Comparison of ENCODE assay signal across 8 cellular contexts in the genomic region with DNA sequence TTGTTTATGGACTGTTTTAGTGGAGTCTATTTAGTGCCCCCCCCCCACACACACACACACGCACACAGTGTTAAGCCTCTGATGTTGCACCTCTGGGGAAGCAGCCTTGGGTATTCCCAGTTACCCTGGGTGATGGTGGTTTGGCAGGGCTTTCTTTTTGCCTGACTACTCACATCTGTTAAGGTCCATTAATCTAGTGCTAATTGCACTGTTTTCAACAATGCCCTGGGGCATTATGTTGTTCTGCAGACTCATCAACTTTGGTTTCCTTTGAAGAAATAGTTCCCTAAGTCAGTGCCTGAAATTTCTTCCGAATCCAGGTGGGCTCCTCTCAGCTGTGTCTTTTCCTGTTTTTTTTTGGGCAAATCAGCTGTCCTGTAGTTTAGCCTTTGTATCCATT. TPM values are rescaled to one million over a fixed set of nuclear protein-coding genes. Genes with fewer than 3 reads are reported as not detected.
DNase-seq lines count a peak whose midpoint lies in the region; ATAC-seq and TF ChIP-seq lines count a peak whose summit lies in the region.

No MANE protein-coding gene starts in this region.

- H3K27ac Mint-ChIP-seq in HFFc6 (no peak overlapping the region), memory B cell (peak overlapping the region; percentile 70)
- no peak overlapping the region for H3K27ac Mint-ChIP-seq in naive thymus-derived CD4-positive, alpha-beta T cell

- DNase-seq in HFFc6 (peak; percentile 7), NCI-H2171 (lab: John Stamatoyannopoulos, UW) (peak; percentile 49), memory B cell (ENCODE audit: low spot score in 2 of 2) (no peak), cardiac septum (ENCODE audit: low spot score) (no peak), head of caudate nucleus (no peak)
- no peak for DNase-seq in stimulated activated CD4-positive, alpha-beta T cell treated with anti-CD3 and anti-CD28 coated beads, Interleukin-4, amount 100 ng/mL, for 24 hours
- no peak for DNase-seq in naive thymus-derived CD4-positive, alpha-beta T cell

- H3K27me3 ChIP-seq in naive thymus-derived CD4-positive, alpha-beta T cell (ENCODE audit: control insufficient read depth in 2 of 2, insufficient read depth in 2 of 2, low read length in 2 of 2) = no peaks in the 10 kb centered on the region

- CTCF ChIA-PET in naive thymus-derived CD4-positive, alpha-beta T cell (lab: Charles Lee) = no interaction called here

- H3K27me3 Mint-ChIP-seq in HFFc6 (ENCODE audit: insufficient read depth) (no peaks in the 10 kb centered on the region), memory B cell (no peaks in the 10 kb centered on the region)
- H3K27me3 Mint-ChIP-seq in naive thymus-derived CD4-positive, alpha-beta T cell = no peaks in the 10 kb centered on the region

- TF ChIP-seq CTCF in HFFc6 (IDR thresholded peaks at IDR 0.05) = no peak

- peaks cover 0 to 5% (median 0%) of the 10 kb centered on the region in 3 experiments for H3K9me3 ChIP-seq in naive thymus-derived CD4-positive, alpha-beta T cell (ENCODE audit: control insufficient read depth in 2 of 3, low read length in 3 of 3)

- no peak overlapping the region for H3K27ac ChIP-seq in naive thymus-derived CD4-positive, alpha-beta T cell (ENCODE audit: low read depth, low read length)

- H3K36me3 Mint-ChIP-seq in HFFc6 (ENCODE audit: low read depth) (peaks cover 21% of the 10 kb centered on the region), memory B cell (peaks cover 32% of the 10 kb centered on the region)
- H3K36me3 Mint-ChIP-seq in naive thymus-derived CD4-positive, alpha-beta T cell = peaks cover 10 to 53% (median 38%) of the 10 kb centered on the region in 5 donors

- no peak overlapping the region for H3K4me3 ChIP-seq in naive thymus-derived CD4-positive, alpha-beta T cell (ENCODE audit: low read length)

- H3K4me1 ChIP-seq in naive thymus-derived CD4-positive, alpha-beta T cell (ENCODE audit: control insufficient read depth in 2 of 2, insufficient read depth in 2 of 2, low read length in 2 of 2) = no peaks in the 10 kb centered on the region

- POLR2A ChIA-PET in naive thymus-derived CD4-positive, alpha-beta T cell (lab: Charles Lee) = no interaction called here

- H3K9me3 Mint-ChIP-seq in HFFc6 (peaks cover 12% of the 10 kb centered on the region), memory B cell (peaks cover 8% of the 10 kb centered on the region)
- peaks cover 0 to 34% (median 15%) of the 10 kb centered on the region in 11 donors for H3K9me3 Mint-ChIP-seq in naive thymus-derived CD4-positive, alpha-beta T cell

- H3K4me3 Mint-ChIP-seq in HFFc6 (no peak overlapping the region), memory B cell (peak overlapping the region; percentile 43)
- no peak overlapping the region for H3K4me3 Mint-ChIP-seq in naive thymus-derived CD4-positive, alpha-beta T cell

- ATAC-seq in GM18508 (IDR thresholded peaks at IDR 0.05; ENCODE audit: insufficient read depth, unreplicated experiment) (peak; percentile 79), memory B cell (ENCODE audit: low read depth) (peak; percentile 88)
- no peak for ATAC-seq in naive thymus-derived CD4-positive, alpha-beta T cell

- intact Hi-C loops in cardiac septum (cut with DNase I) = no loop called here
- intact Hi-C loops in head of caudate nucleus (cut with DNase I) = no loop called here
- intact Hi-C loops in naive thymus-derived CD4-positive, alpha-beta T cell (cut with micrococcal nuclease) = no loop called here

- H3K36me3 ChIP-seq in naive thymus-derived CD4-positive, alpha-beta T cell (ENCODE audit: control insufficient read depth in 2 of 3, insufficient read depth in 3 of 3, low read length in 3 of 3) = peaks cover 0 to 14% (median 0%) of the 10 kb centered on the region in 3 experiments

- H3K4me1 Mint-ChIP-seq in HFFc6 (ENCODE audit: low read depth) = peaks cover 11% of the 10 kb centered on the region; the same call in 1 of the 2 replicates
- peaks cover 39% of the 10 kb centered on the region for H3K4me1 Mint-ChIP-seq in memory B cell
- peaks cover 4 to 32% (median 11%) of the 10 kb centered on the region in 7 donors for H3K4me1 Mint-ChIP-seq in naive thymus-derived CD4-positive, alpha-beta T cell

RNA-seq across cellular contexts. Expression of a gene that starts 34.7 kb away (rescaled TPM):
- 10 to 100 TPM in 4 of 6 experiments, 1 to 10 TPM in 2; 9.5 to 13.6 (median 12.3) TPM for total RNA-seq in HFFc6 (2021; fragmentation: NEBNext Ultra II Directional; extraction: Animal tissue kit (Norgen Biotek cat#: 25700))
- total RNA-seq in cardiac septum = 15.4 TPM
- 10 to 100 TPM; 10.7 to 25.7 (median 12.5) TPM for total RNA-seq in naive thymus-derived CD4-positive, alpha-beta T cell
- polyA plus RNA-seq in naive thymus-derived CD4-positive, alpha-beta T cell = 1 to 10 TPM in 1 of 2 donors, under 1 TPM in 1; 0.44 to 1.0 TPM

Comparison
In these comparisons a context has a peak if more than half of its experiments do, and no peak if none do; other contexts are left out.
1. DNase-seq: peak in HFFc6 (single experiment) and NCI-H2171 (single experiment); none in memory B cell (0 of 2), stimulated activated CD4-positive, alpha-beta T cell treated with anti-CD3 and anti-CD28 coated beads, Interleukin-4, amount 100 ng/mL, for 24 hours (single experiment), cardiac septum (single experiment), head of caudate nucleus (0 of 42) and naive thymus-derived CD4-positive, alpha-beta T cell (0 of 9).